In genomic region chr14:51873221-51873893, GRCh38 we compare ENCODE assay signal across 8 cellular contexts. TPM values are rescaled to one million over a fixed set of nuclear protein-coding genes. Genes with fewer than 3 reads are reported as not detected.
A peak's percentile ranks its signal among the peaks of the same experiment; 100 is the strongest.
DNase-seq lines count a peak whose midpoint lies in the region; ATAC-seq and TF ChIP-seq lines count a peak whose summit lies in the region.

No MANE protein-coding gene starts in this region.

- TF ChIP-seq CTCF in MCF 10A (IDR thresholded peaks at IDR 0.05; ENCODE audit: unreplicated experiment) (no peak), BE2C (IDR thresholded peaks at IDR 0.05; ENCODE audit: low read depth, low read length) (no peak)

- peaks cover 91% of the 10 kb centered on the region for H3K4me1 ChIP-seq in CD4-positive, alpha-beta memory T cell (ENCODE audit: insufficient read depth, low read length)
- H3K4me1 ChIP-seq in BE2C, result peaks cover 43% of the 10 kb centered on the region

- peaks cover 23 to 48% of the 10 kb centered on the region in 2 donors for H3K36me3 Mint-ChIP-seq in CD4-positive, alpha-beta memory T cell
- no peaks in the 10 kb centered on the region for H3K36me3 Mint-ChIP-seq in MCF 10A (ENCODE audit: insufficient read depth, unreplicated experiment)

- H3K27me3 ChIP-seq in CD4-positive, alpha-beta memory T cell (ENCODE audit: insufficient read depth, low read length), result no peaks in the 10 kb centered on the region
- H3K27me3 ChIP-seq in BE2C, result no peaks in the 10 kb centered on the region

- ATAC-seq in GM18867 (IDR thresholded peaks at IDR 0.05; ENCODE audit: unreplicated experiment) (peak; percentile 88), HG03039 (IDR thresholded peaks at IDR 0.05; ENCODE audit: unreplicated experiment) (peak; percentile 85)

- POLR2A ChIA-PET in CD4-positive, alpha-beta memory T cell (lab: Charles Lee; ENCODE audit: partially characterized antibody), result interaction anchor here (1.0 to 5.2 kb wide), 5 partner anchors 9 to 105 kb away, joined by 3 to 65 read pairs (median 3); partner anchors contain the start of gene GNG2
- POLR2A ChIA-PET in MCF 10A (lab: Yijun Ruan, JAX), result interaction anchor here (1.1 kb wide), 1 partner anchor 12 kb away, joined by 3 read pairs; no protein-coding TSS in a partner anchor

- intact Hi-C loops in CD4-positive, alpha-beta memory T cell (cut with micrococcal nuclease), result no loop called here
- intact Hi-C loops in MCF 10A (cut with micrococcal nuclease), result no loop called here

- peaks cover 5% of the 10 kb centered on the region for H3K36me3 ChIP-seq in CD4-positive, alpha-beta memory T cell (ENCODE audit: insufficient read depth, low read length)
- H3K36me3 ChIP-seq in BE2C, result no peaks in the 10 kb centered on the region

- no peak overlapping the region for H3K4me3 ChIP-seq in CD4-positive, alpha-beta memory T cell (ENCODE audit: low read length in 2 of 2)
- no peak overlapping the region for H3K4me3 ChIP-seq in BE2C (ENCODE audit: low read depth, low read length)

- DNase-seq in CD4-positive, alpha-beta memory T cell, result peak in 2 of 5 donors; percentile 30 to 68
- DNase-seq in NCI-H2171 (lab: John Stamatoyannopoulos, UW) (peak; percentile 7), MCF 10A (ENCODE audit: unreplicated experiment) (peak; percentile 89), myocyte (ENCODE audit: low read depth) (peak; percentile 85), BE2C (no peak)
- no peak for DNase-seq in activated CD8-positive, alpha-beta memory T cell treated with anti-CD3 and anti-CD28 coated beads, Interleukin-2, amount 50 U/mL, for 4 hours

- H3K9me3 Mint-ChIP-seq in CD4-positive, alpha-beta memory T cell, result no peaks in the 10 kb centered on the region
- H3K9me3 Mint-ChIP-seq in MCF 10A (ENCODE audit: unreplicated experiment), result no peaks in the 10 kb centered on the region

- H3K4me3 Mint-ChIP-seq in CD4-positive, alpha-beta memory T cell, result peak overlapping the region in 6 of 8 donors; percentile 16 to 61 (median 42)
- H3K4me3 Mint-ChIP-seq in MCF 10A (ENCODE audit: unreplicated experiment), result no peak overlapping the region

- peak overlapping the region; percentile 38 to 87 (median 77) for H3K27ac Mint-ChIP-seq in CD4-positive, alpha-beta memory T cell
- peak overlapping the region; percentile 79 for H3K27ac Mint-ChIP-seq in MCF 10A (ENCODE audit: low read depth, unreplicated experiment)

- H3K27me3 Mint-ChIP-seq in CD4-positive, alpha-beta memory T cell, result no peaks in the 10 kb centered on the region
- no peaks in the 10 kb centered on the region for H3K27me3 Mint-ChIP-seq in MCF 10A (ENCODE audit: insufficient read depth, unreplicated experiment)

- CTCF ChIA-PET in CD4-positive, alpha-beta memory T cell (lab: Charles Lee; ENCODE audit: partially characterized antibody), result interaction anchor here (1.9 kb wide), 1 partner anchor 14 kb away, joined by 5 read pairs; no protein-coding TSS in a partner anchor
- CTCF ChIA-PET in MCF 10A (lab: Yijun Ruan, JAX), result no interaction called here

- H3K27ac ChIP-seq in CD4-positive, alpha-beta memory T cell (ENCODE audit: low read depth, low read length), result peak overlapping the region; percentile 12

- no TSS peak for BruUV-seq in MCF 10A (replicated peaks; lab: Mats Ljungman, UMichigan)

- no peaks in the 10 kb centered on the region for H3K9me3 ChIP-seq in CD4-positive, alpha-beta memory T cell (ENCODE audit: control insufficient read depth in 1 of 2, low read length in 2 of 2)
- H3K9me3 ChIP-seq in BE2C, result no peaks in the 10 kb centered on the region

- H3K4me1 Mint-ChIP-seq in CD4-positive, alpha-beta memory T cell, result peaks cover 52 to 65% (median 60%) of the 10 kb centered on the region in 4 donors
- peaks cover 11% of the 10 kb centered on the region for H3K4me1 Mint-ChIP-seq in MCF 10A (ENCODE audit: insufficient read depth, unreplicated experiment)

RNA-seq across cellular contexts. Expression of gene GNG2, which starts 12.9 kb away (rescaled TPM):
- total RNA-seq in CD4-positive, alpha-beta memory T cell, result 10 to 100 TPM; 81.3 to 84.8 TPM
- polyA plus RNA-seq in CD4-positive, alpha-beta memory T cell, result 100 to 1,000 TPM; 159 to 177 TPM
- total RNA-seq in MCF 10A (2022) (0.28 and 0.64 TPM in 2 replicates), myocyte (14.6 and 16.6 TPM in 2 replicates)
- 9.7 TPM for polyA plus RNA-seq in myocyte (2012)
- 50.1 TPM for polyA plus RNA-seq in BE2C (2012; ENCODE audit: insufficient read depth, insufficient read length, low read depth)

Comparison
In these comparisons a context has a peak if more than half of its experiments do, and no peak if none do; other contexts are left out.
1. DNase-seq: peak in NCI-H2171 (single experiment), MCF 10A (single experiment) and myocyte (single experiment); none in activated CD8-positive, alpha-beta memory T cell treated with anti-CD3 and anti-CD28 coated beads, Interleukin-2, amount 50 U/mL, for 4 hours (single experiment) and BE2C (single experiment).